In the genomic region with DNA sequence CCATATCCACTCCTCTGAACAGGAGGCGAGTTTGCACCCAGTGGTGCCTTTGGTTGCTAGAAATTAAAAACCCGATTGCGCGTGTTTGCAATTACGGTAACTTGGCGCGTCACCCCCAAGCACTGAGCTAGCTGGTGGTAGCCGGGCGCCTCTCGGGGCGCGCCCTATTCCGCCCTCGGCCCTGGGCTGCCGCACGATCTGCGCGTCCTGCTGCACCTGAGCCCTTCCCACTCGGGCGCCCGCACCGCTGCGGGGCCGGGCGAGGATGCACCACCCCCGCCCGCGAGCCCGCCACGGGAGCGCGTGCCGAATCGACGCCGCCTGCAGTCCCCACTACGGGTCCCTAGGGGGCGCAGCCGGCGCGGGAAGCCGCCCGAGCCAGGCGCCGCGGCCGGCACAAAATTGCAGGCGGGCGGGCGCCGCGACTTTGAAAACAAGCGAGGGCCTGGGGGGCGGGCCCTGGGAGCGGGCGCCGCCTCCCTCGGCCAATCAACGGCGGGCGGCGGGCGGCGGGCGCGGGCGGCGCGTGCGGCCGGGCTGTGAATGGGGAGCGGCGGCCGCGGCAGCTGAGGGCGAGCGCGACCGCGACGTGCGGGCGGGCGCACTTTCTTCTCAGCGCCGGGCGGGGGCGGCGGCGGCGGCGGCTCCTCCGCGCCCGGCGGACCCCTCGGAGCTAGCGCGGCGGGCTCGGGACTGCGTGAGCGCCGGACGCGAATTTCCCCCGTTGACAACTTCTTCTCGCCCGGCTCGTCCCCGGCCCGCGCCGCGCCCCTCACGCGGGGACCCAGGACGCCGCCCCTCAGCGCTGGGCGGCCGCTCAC, we compare ENCODE assay signal across 8 cellular contexts. TPM values are rescaled to one million over a fixed set of nuclear protein-coding genes. Genes with fewer than 3 reads are reported as not detected.
DNase-seq lines count a peak whose midpoint lies in the region; ATAC-seq and TF ChIP-seq lines count a peak whose summit lies in the region.

SDK1 (plus strand) TSS at position 602 of the 821 bp plus-strand sequence. CDS start 335 bp downstream, outside the sequence.

- H3K27me3 Mint-ChIP-seq in activated naive CD4-positive, alpha-beta T cell treated with anti-CD3 and anti-CD28 coated beads, Interleukin-2, amount 10 ng/mL, durations not matched to agents 7 days and 5 days, result peaks cover 56% of the 10 kb centered on the region

- H3K4me2 ChIP-seq in Karpas-422 (ENCODE audit: low read depth, low read length, poor library complexity, severe bottlenecking) (no peak within 1 kb of the TSS), osteoblast (ENCODE audit: insufficient read depth, low read length) (peak within 1 kb of the TSS; percentile 39)

- peaks cover 12% of the 10 kb centered on the region for H3K4me1 Mint-ChIP-seq in activated naive CD4-positive, alpha-beta T cell treated with anti-CD3 and anti-CD28 coated beads, Interleukin-2, amount 10 ng/mL, durations not matched to agents 7 days and 5 days

- H4K20me1 ChIP-seq in Karpas-422 (ENCODE audit: insufficient read depth, low read depth, low read length) (no peaks in the 10 kb centered on the region), osteoblast (ENCODE audit: insufficient read depth, low read length) (no peaks in the 10 kb centered on the region)

- peak; percentile 93 for DNase-seq in DMS53 (lab: John Stamatoyannopoulos, UW)
- DNase-seq in Karpas-422, result peak; percentile 77
- DNase-seq in activated naive CD4-positive, alpha-beta T cell treated with anti-CD3 and anti-CD28 coated beads, Interleukin-2, amount 10 ng/mL, durations not matched to agents 7 days and 5 days, result peak; percentile 90
- DNase-seq in glomerular endothelial cell (ENCODE audit: extremely low read depth, low read depth, low spot score), result peak; percentile 14
- peak; percentile 97 for DNase-seq in osteoblast (ENCODE audit: insufficient read length, low spot score, missing footprints)

- H3K4me3 Mint-ChIP-seq in activated naive CD4-positive, alpha-beta T cell treated with anti-CD3 and anti-CD28 coated beads, Interleukin-2, amount 10 ng/mL, durations not matched to agents 7 days and 5 days, result peak within 1 kb of the TSS; percentile 80

- CTCF ChIA-PET in activated naive CD4-positive, alpha-beta T cell treated with anti-CD3 and anti-CD28 coated beads, Interleukin-2, amount 10 ng/mL, durations not matched to agents 7 days and 5 days (lab: Charles Lee), result interaction anchor here (0.9 to 2.1 kb wide), 6 partner anchors 9 to 598 kb away, joined by 3 to 5 read pairs (median 4); no protein-coding TSS in a partner anchor

- ATAC-seq in GM21786 (IDR thresholded peaks at IDR 0.05; ENCODE audit: unreplicated experiment), result peak; percentile 92

- H3K79me2 ChIP-seq in Karpas-422 (ENCODE audit: low read length), result no peaks in the 10 kb centered on the region
- H3K79me2 ChIP-seq in osteoblast (ENCODE audit: insufficient read depth, low read length), result no peaks in the 10 kb centered on the region

- H3K9me3 Mint-ChIP-seq in activated naive CD4-positive, alpha-beta T cell treated with anti-CD3 and anti-CD28 coated beads, Interleukin-2, amount 10 ng/mL, durations not matched to agents 7 days and 5 days, result no peaks in the 10 kb centered on the region

- H3K36me3 ChIP-seq in Karpas-422 (ENCODE audit: insufficient read depth, low read length) (no peaks in the 10 kb centered on the region), osteoblast (ENCODE audit: insufficient read depth, low read length) (no peaks in the 10 kb centered on the region)

- H3K36me3 Mint-ChIP-seq in activated naive CD4-positive, alpha-beta T cell treated with anti-CD3 and anti-CD28 coated beads, Interleukin-2, amount 10 ng/mL, durations not matched to agents 7 days and 5 days, result no peaks in the 10 kb centered on the region

- TF ChIP-seq CTCF in osteoblast (IDR thresholded peaks at IDR 0.05; ENCODE audit: extremely low read depth, low read depth, low read length), result peak; percentile 40

- H2AFZ ChIP-seq in Karpas-422 (ENCODE audit: low read length), result no peak within 1 kb of the TSS
- H2AFZ ChIP-seq in osteoblast (ENCODE audit: low read length), result peak within 1 kb of the TSS; percentile 15

- no peak within 1 kb of the TSS for H3K9ac ChIP-seq in Karpas-422 (ENCODE audit: low read length)

- H3K4me1 ChIP-seq in Karpas-422 (ENCODE audit: low read length) (no peaks in the 10 kb centered on the region), osteoblast (ENCODE audit: insufficient read depth, low read length) (no peaks in the 10 kb centered on the region)

- H3K9me3 ChIP-seq in Karpas-422 (ENCODE audit: low read length) (no peaks in the 10 kb centered on the region), osteoblast (ENCODE audit: low read depth, low read length) (no peaks in the 10 kb centered on the region)

- peak; percentile 35; the same call in 1 of the 2 replicates for TF ChIP-seq POLR2A in Raji (IDR thresholded peaks at IDR 0.05; ENCODE audit: insufficient read depth, low read depth, low read length)

- H3K27me3 ChIP-seq in Karpas-422 (ENCODE audit: low read length) (peaks cover 4% of the 10 kb centered on the region; the same call in 1 of the 2 replicates), osteoblast (ENCODE audit: insufficient read depth, low read length) (peaks cover 24% of the 10 kb centered on the region)

- H3K4me3 ChIP-seq in Karpas-422 (ENCODE audit: low read length) (no peak within 1 kb of the TSS), osteoblast (ENCODE audit: insufficient read depth, low read length) (peak within 1 kb of the TSS; percentile 47)

- no peaks in the 10 kb centered on the region for H3K9me2 ChIP-seq in Karpas-422 (replicated peaks; ENCODE audit: insufficient read depth, low read length)

- H3K27ac Mint-ChIP-seq in activated naive CD4-positive, alpha-beta T cell treated with anti-CD3 and anti-CD28 coated beads, Interleukin-2, amount 10 ng/mL, durations not matched to agents 7 days and 5 days, result no peak within 1 kb of the TSS

- H3K27ac ChIP-seq in Karpas-422 (ENCODE audit: low read length) (no peak within 1 kb of the TSS), osteoblast (ENCODE audit: low read depth, low read length) (no peak within 1 kb of the TSS), temporal lobe (ENCODE audit: low read depth, low read length) (no peak within 1 kb of the TSS)

RNA-seq across cellular contexts. Expression of gene SDK1, which starts in this region (rescaled TPM):
- not detected in 2 replicates for total RNA-seq in Karpas-422 (2014; rRNA removed; shearing (Covaris generic); ENCODE audit: low replicate concordance)
- total RNA-seq in glomerular endothelial cell, result 1.5 and 2.3 TPM in 2 replicates
- under 0.01 and 0.36 TPM in 2 replicates for total RNA-seq in osteoblast
- 30.7 TPM for total RNA-seq in temporal lobe

Comparison
In these comparisons a context has a peak if more than half of its experiments do, and no peak if none do; other contexts are left out.
1. Peak in DNase-seq in Karpas-422; RNA of the gene not detected or under 1 TPM.
2. Peak in DNase-seq, H3K4me3 ChIP-seq and H3K4me2 ChIP-seq in osteoblast; RNA of the gene not detected or under 1 TPM.
3. DNase-seq: peak in every context shown above with its lines; median percentile 97 in osteoblast; 93 in DMS53; 90 in activated naive CD4-positive, alpha-beta T cell treated with anti-CD3 and anti-CD28 coated beads, Interleukin-2, amount 10 ng/mL, durations not matched to agents 7 days and 5 days; 77 in Karpas-422; 14 in glomerular endothelial cell.